In the genomic region with DNA sequence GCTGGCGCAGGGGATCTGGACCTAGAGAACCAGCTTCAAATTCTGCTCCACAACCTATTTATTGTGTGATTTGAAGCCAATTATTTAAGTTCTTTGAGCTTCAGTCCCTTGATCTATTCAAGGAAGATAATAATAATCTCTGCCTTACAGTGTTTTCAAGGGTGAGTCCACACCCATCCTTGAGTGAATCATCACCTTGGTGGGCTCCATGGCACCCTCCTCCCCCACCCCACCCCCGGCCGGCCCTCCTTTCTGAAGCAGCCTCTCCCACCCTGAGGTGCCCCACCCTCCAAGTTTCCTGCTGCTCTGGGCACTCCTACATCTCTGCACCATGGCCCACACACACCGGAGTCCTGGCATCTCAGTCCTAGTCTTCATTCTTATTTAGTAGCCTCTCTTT, we compare ENCODE assay signal across 20 cellular contexts. TPM values are rescaled to one million over a fixed set of nuclear protein-coding genes. Genes with fewer than 3 reads are reported as not detected.
"Had no signal": no experiment of that assay in that cellular context is flagged by ENCODE, and none has a peak within 500 bp of the region (broad histone marks: within the 10 kb centered on the region; RNA-seq: fewer than 3 reads in every experiment).

No MANE protein-coding gene starts in this region.

- H3K9ac ChIP-seq: SK-N-SH had no signal

- H3K27ac ChIP-seq: RWPE1 had no signal

- H3K4me3 ChIP-seq: MG63 had no signal

- H3K36me3 ChIP-seq: MG63 had no signal

- H3K4me2 ChIP-seq: SK-N-SH had no signal

- DNase-seq: Karpas-422, KG1, MG63, NCI-H1092 treated with DMSO at 0.1 percent for 48 hours, NCI-H1436, NCI-H187, NCI-H2029, NCI-H2081 treated with DMSO at 0.1 percent for 48 hours, NCI-H2171, NCI-H226, NCI-H446, NCI-H510A, NCI-H524 treated with DMSO at 0.1 percent for 48 hours, NCI-H69, NCI-H774, SHP77, SK-N-SH had no signal

- FAIRE-seq: RCC 7860 had no signal

- H3K9me3 ChIP-seq: MG63, SK-N-SH had no signal

- H3K27me3 ChIP-seq: MG63 had no signal

RNA-seq across cellular contexts. Expression of gene TCP10L, which starts 38.3 kb away (rescaled TPM):
- total RNA-seq: SK-MEL-5 had no signal
